In genomic region chr14:46582826-46583225, GRCh38 we compare ENCODE assay signal across 25 cellular contexts.
"Had no signal": no experiment of that assay in that cellular context is flagged by ENCODE, and none has a peak within 500 bp of the region (broad histone marks: within the 10 kb centered on the region; RNA-seq: fewer than 3 reads in every experiment).

No MANE protein-coding gene starts in this region.

- H3K27me3 ChIP-seq: ascending aorta, cardiac muscle cell, MG63 had no signal

- DNase-seq: activated CD4-positive, alpha-beta T cell treated with anti-CD3 and anti-CD28 coated beads, Interleukin-2, amount 10 ng/mL, durations not matched to agents 7 days and 5 days; activated CD4-positive, alpha-beta T cell treated with anti-CD3 and anti-CD28 coated beads, Interleukin-2, amount 50 U/mL, for 48 hours; activated CD8-positive, alpha-beta T cell treated with anti-CD3 and anti-CD28 coated beads, Interleukin-2, amount 10 ng/mL, durations not matched to agents 7 days and 5 days; activated gamma-delta T cell; activated naive CD4-positive, alpha-beta T cell treated with Interleukin-2 at 50 U/mL for 16 hours; activated naive CD8-positive, alpha-beta T cell treated with anti-CD3 and anti-CD28 coated beads, Interleukin-2, amount 10 ng/mL, durations not matched to agents 7 days and 5 days; activated T-cell treated with anti-CD3 and anti-CD28 coated beads, Interleukin-2, amount 50 U/mL, for 24 hours; amygdala; Kasumi-1; KG1; MG63; NCI-H1048; NCI-H1105 treated with DMSO at 0.1 percent for 48 hours; NCI-H1436; NCI-H1694; NCI-H1930; NCI-H2081 treated with DMSO at 0.1 percent for 48 hours; NCI-H226; NCI-H446 treated with DMSO at 0.1 percent for 48 hours; NCI-H524; NCI-H69; Right ventricle myocardium superior had no signal

- H3K36me3 ChIP-seq: ascending aorta, cardiac muscle cell, MG63 had no signal

- H3K4me3 ChIP-seq: ascending aorta, cardiac muscle cell, MG63, SK-N-MC had no signal

- H3K9me3 ChIP-seq: ascending aorta, MG63 had no signal

- H3K4me1 ChIP-seq: ascending aorta had no signal

- ATAC-seq: activated CD8-positive, alpha-beta T cell treated with anti-CD3 and anti-CD28 coated beads, Interleukin-2, amount 10 ng/mL, durations not matched to agents 7 days and 5 days had no signal

- H3K27ac ChIP-seq: ascending aorta, cardiac muscle cell, SK-N-MC had no signal
